Comparison of ENCODE assay signal across 8 cellular contexts in genomic region chr3:11582123-11582968, GRCh38.
A peak's percentile ranks its signal among the peaks of the same experiment; 100 is the strongest.
DNase-seq lines count a peak whose midpoint lies in the region; ATAC-seq, FAIRE-seq and TF ChIP-seq lines count a peak whose summit lies in the region.

No MANE protein-coding gene starts in this region.

- H3K27me3 Mint-ChIP-seq in T-helper 1 cell treated with Interleukin-12 subunit alpha and Interleukin-12 subunit beta and Interleukin-4 antibody, amounts not matched to agents 30 μg/mL and 1 μg/mL, for 36 hours (ENCODE audit: low read depth) = no peaks in the 10 kb centered on the region

- H3K9me3 ChIP-seq in K562 (replicated peaks; ENCODE audit: control insufficient read depth, insufficient read depth, low read depth, low read length) (no peaks in the 10 kb centered on the region), iPS-15b (ENCODE audit: control insufficient read depth, insufficient read depth, low read length) (no peaks in the 10 kb centered on the region)

- H3K79me2 ChIP-seq in K562 (ENCODE audit: control insufficient read depth, insufficient read depth, low read length) = no peaks in the 10 kb centered on the region; the same call in 2 of the 3 replicates

- no peak for TF ChIP-seq EP300 in K562 (IDR thresholded peaks at IDR 0.05; ENCODE audit: low read length)

- no peak overlapping the region for H3K27ac ChIP-seq in K562 (ENCODE audit: extremely low read depth, low read depth, low read length)

- TF ChIP-seq POLR2A in K562 (conservative IDR thresholded peaks at IDR 0.05) = no peak

- H3K9me1 ChIP-seq in K562 (ENCODE audit: control insufficient read depth, insufficient read depth, low read length) = no peaks in the 10 kb centered on the region

- peaks cover 18% of the 10 kb centered on the region; the same call in 1 of the 2 replicates for H4K20me1 ChIP-seq in K562 (replicated peaks; ENCODE audit: control insufficient read depth, insufficient read depth, low read length)

- no peak for DNase-seq in T-helper 1 cell
- DNase-seq in NCI-H2081 (lab: John Stamatoyannopoulos, UW) = peak; percentile 39 to 62
- no peak for DNase-seq in K562 (ENCODE audit: extremely low read depth in 1 of 4, low spot score in 3 of 4)
- DNase-seq in sciatic nerve (ENCODE audit: low spot score) = peak; percentile 87
- DNase-seq in posterior vena cava (ENCODE audit: low spot score) = no peak
- no peak for DNase-seq in stimulated activated CD4-positive, alpha-beta T cell treated with anti-CD3 and anti-CD28 coated beads, Interleukin-4, amount 100 ng/mL, for 4 hours

- POLR2A ChIA-PET in K562 (lab: Yijun Ruan, JAX) = interaction anchor here (0.9 kb wide), 2 partner anchors 25 to 212 kb away, joined by 3 read pairs; no protein-coding TSS in a partner anchor

- in situ Hi-C loops in K562 (cut with MboI) = no loop called here

- peaks cover 23% of the 10 kb centered on the region for H3K4me1 Mint-ChIP-seq in T-helper 1 cell treated with Interleukin-12 subunit alpha and Interleukin-12 subunit beta and Interleukin-4 antibody, amounts not matched to agents 30 μg/mL and 1 μg/mL, for 36 hours (ENCODE audit: low read depth)

- H3K36me3 Mint-ChIP-seq in T-helper 1 cell treated with Interleukin-12 subunit alpha and Interleukin-12 subunit beta and Interleukin-4 antibody, amounts not matched to agents 30 μg/mL and 1 μg/mL, for 36 hours (ENCODE audit: low read depth) = peaks cover 8% of the 10 kb centered on the region

- peaks cover 0 to 17% of the 10 kb centered on the region in 2 experiments; a peak in 2 of 5 replicates for H3K27me3 ChIP-seq in K562 (ENCODE audit: control insufficient read depth in 2 of 2, insufficient read depth in 2 of 2, low read length in 2 of 2)
- H3K27me3 ChIP-seq in iPS-15b (ENCODE audit: control insufficient read depth, insufficient read depth, low read length) = no peaks in the 10 kb centered on the region

- H3K27ac Mint-ChIP-seq in T-helper 1 cell treated with Interleukin-12 subunit alpha and Interleukin-12 subunit beta and Interleukin-4 antibody, amounts not matched to agents 30 μg/mL and 1 μg/mL, for 36 hours = no peak overlapping the region

- H3K4me1 ChIP-seq in K562 (replicated peaks in 1 of 2; ENCODE audit: control insufficient read depth in 2 of 2, insufficient read depth in 2 of 2, low read length in 2 of 2) (no peaks in the 10 kb centered on the region), iPS-15b (ENCODE audit: control insufficient read depth, insufficient read depth, low read length) (peaks cover 15% of the 10 kb centered on the region)

- H3K4me2 ChIP-seq in K562 (ENCODE audit: insufficient read depth, low read length) = no peak overlapping the region

- CTCF ChIA-PET in K562 (lab: Yijun Ruan, JAX; ENCODE audit: low intra/inter-chr PET ratio) = no interaction called here

- no peaks in the 10 kb centered on the region for H3K9me3 Mint-ChIP-seq in T-helper 1 cell treated with Interleukin-12 subunit alpha and Interleukin-12 subunit beta and Interleukin-4 antibody, amounts not matched to agents 30 μg/mL and 1 μg/mL, for 36 hours

- no peak for TF ChIP-seq CTCF in K562 (IDR thresholded peaks at IDR 0.05 in 2 of 3, conservative IDR thresholded peaks at IDR 0.05 in 1 of 3; ENCODE audit: insufficient read depth in 2 of 3, low read depth in 1 of 3, low read length in 3 of 3)

- H3K9ac ChIP-seq in K562 (ENCODE audit: insufficient read depth in 1 of 2, low read depth in 2 of 2, low read length in 2 of 2) (no peak overlapping the region), iPS-15b (ENCODE audit: low read depth, low read length) (no peak overlapping the region)

- intact Hi-C loops in K562 (cut with micrococcal nuclease) = no loop called here
- intact Hi-C loops in sciatic nerve (cut with DNase I) = no loop called here
- intact Hi-C loops in posterior vena cava (cut with DNase I) = no loop called here

- no peak for FAIRE-seq in K562 (lab: Jason Lieb, UNC)

- 29% methylated on average over 13 of the region's 14 CpGs for WGBS in K562 (ENCODE audit: insufficient coverage, low coverage, missing lambda C conversion rate)

- no peak for TF ChIP-seq RAD21 in K562 (CRISPR knock-in tag; conservative IDR thresholded peaks at IDR 0.05 in 1 of 2, IDR thresholded peaks at IDR 0.05 in 1 of 2)

- peak overlapping the region; percentile 17 for H3K4me3 Mint-ChIP-seq in T-helper 1 cell treated with Interleukin-12 subunit alpha and Interleukin-12 subunit beta and Interleukin-4 antibody, amounts not matched to agents 30 μg/mL and 1 μg/mL, for 36 hours

- ATAC-seq in K562 (no peak), sciatic nerve (peak; percentile 94)

- H3K4me3 ChIP-seq in K562 (no peak overlapping the region), iPS-15b (ENCODE audit: low read depth, low read length) (peak overlapping the region; percentile 64)

- BruUV-seq in K562 (replicated peaks; lab: Mats Ljungman, UMichigan) = no TSS peak

- H2AFZ ChIP-seq in K562 (ENCODE audit: low read depth, low read length) = no peak overlapping the region

- H3K36me3 ChIP-seq in K562 (ENCODE audit: control insufficient read depth, insufficient read depth, low read length) (no peaks in the 10 kb centered on the region), iPS-15b (ENCODE audit: control insufficient read depth, insufficient read depth, low read length) (no peaks in the 10 kb centered on the region)

TF ChIP-seq in K562, 482 proteins besides CTCF, POLR2A, EP300 and RAD21:
- no peak for TF ChIP-seq KAT7 (CRISPR knock-in tag; IDR thresholded peaks at IDR 0.05; ENCODE audit: borderline replicate concordance)
- TF ChIP-seq MYNN (IDR thresholded peaks at IDR 0.05) = peak; percentile 99
- peak; percentile 85; the same call in 1 of the 2 replicates for TF ChIP-seq MYNN (CRISPR knock-in tag; IDR thresholded peaks at IDR 0.05)
- no peak for TF ChIP-seq ZNF143 (CRISPR knock-in tag; IDR thresholded peaks at IDR 0.05)
- TF ChIP-seq, protein P1, sequence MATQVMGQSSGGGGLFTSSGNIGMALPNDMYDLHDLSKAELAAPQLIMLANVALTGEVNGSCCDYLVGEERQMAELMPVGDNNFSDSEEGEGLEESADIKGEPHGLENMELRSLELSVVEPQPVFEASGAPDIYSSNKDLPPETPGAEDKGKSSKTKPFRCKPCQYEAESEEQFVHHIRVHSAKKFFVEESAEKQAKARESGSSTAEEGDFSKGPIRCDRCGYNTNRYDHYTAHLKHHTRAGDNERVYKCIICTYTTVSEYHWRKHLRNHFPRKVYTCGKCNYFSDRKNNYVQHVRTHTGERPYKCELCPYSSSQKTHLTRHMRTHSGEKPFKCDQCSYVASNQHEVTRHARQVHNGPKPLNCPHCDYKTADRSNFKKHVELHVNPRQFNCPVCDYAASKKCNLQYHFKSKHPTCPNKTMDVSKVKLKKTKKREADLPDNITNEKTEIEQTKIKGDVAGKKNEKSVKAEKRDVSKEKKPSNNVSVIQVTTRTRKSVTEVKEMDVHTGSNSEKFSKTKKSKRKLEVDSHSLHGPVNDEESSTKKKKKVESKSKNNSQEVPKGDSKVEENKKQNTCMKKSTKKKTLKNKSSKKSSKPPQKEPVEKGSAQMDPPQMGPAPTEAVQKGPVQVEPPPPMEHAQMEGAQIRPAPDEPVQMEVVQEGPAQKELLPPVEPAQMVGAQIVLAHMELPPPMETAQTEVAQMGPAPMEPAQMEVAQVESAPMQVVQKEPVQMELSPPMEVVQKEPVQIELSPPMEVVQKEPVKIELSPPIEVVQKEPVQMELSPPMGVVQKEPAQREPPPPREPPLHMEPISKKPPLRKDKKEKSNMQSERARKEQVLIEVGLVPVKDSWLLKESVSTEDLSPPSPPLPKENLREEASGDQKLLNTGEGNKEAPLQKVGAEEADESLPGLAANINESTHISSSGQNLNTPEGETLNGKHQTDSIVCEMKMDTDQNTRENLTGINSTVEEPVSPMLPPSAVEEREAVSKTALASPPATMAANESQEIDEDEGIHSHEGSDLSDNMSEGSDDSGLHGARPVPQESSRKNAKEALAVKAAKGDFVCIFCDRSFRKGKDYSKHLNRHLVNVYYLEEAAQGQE (CRISPR knock-in tag; IDR thresholded peaks at IDR 0.05; ENCODE audit: low read depth) = no peak
TF ChIP-seq in K562: peak in this region for 1.

Comparison
In these comparisons a context has a peak if more than half of its experiments do, and no peak if none do; other contexts are left out.
1. DNase-seq: peak in NCI-H2081 (2 of 2) and sciatic nerve (single experiment); none in T-helper 1 cell (0 of 5), K562 (0 of 4), posterior vena cava (single experiment) and stimulated activated CD4-positive, alpha-beta T cell treated with anti-CD3 and anti-CD28 coated beads, Interleukin-4, amount 100 ng/mL, for 4 hours (0 of 2).